ENCODE assay signal across 8 cellular contexts in the genomic region with DNA sequence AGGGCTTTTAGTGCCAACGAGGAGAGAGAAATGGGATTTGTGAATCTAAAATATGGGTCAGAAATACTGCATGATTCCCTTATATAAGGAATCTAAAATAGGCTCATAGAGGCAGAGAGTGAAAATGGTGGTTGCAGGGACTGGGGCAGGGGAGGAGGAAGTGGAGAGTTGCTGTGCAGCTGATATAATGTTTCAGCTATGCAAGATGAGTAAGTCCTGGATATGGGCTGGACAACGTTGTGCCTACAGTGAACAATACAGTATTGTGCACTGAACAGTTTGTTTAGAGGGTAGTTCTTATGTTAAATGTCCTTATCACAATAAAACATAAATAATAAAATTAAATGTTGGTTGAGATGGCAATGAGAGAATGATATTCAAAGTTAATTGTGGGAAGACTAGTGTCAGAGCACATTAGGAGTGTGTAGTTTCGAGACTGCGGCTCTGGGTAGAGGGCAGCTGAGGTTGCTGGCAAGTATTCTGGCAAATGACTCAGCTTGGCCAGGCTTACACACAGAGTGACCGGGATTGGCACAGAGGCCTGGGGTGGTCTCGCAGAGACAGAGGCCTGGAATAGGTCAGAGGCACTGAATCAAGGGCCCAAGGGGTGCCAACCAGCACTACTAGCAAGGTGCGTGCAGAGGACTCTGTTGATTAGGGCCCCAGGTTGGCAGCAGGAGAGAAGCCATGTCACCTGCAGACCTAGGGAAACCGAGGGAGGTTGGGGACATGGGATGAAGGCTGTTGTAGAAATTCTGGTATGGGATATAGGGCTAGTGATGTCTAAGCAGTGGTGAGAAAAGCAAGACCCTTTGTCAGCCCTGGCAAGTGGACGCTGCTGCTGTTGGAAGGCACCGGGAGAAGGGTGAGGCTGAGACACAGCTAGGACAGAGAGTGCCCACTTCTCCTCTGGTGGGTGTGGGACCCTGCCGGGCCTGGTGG. TPM values are rescaled to one million over a fixed set of nuclear protein-coding genes. Genes with fewer than 3 reads are reported as not detected.
A peak's percentile ranks its signal among the peaks of the same experiment; 100 is the strongest.
DNase-seq lines count a peak whose midpoint lies in the region; ATAC-seq and TF ChIP-seq lines count a peak whose summit lies in the region.

No MANE protein-coding gene starts in this region.

- peaks cover 72 to 95% of the 10 kb centered on the region in 2 donors for H3K36me3 Mint-ChIP-seq in CD14-positive monocyte
- peaks cover 5% of the 10 kb centered on the region for H3K36me3 Mint-ChIP-seq in osteocyte (ENCODE audit: unreplicated experiment)

- H3K79me2 ChIP-seq in OCI-LY3 (ENCODE audit: low read length) = no peaks in the 10 kb centered on the region

- H3K9ac ChIP-seq in OCI-LY3 (ENCODE audit: low read length) = peak overlapping the region; percentile 62

- no peak overlapping the region; the same call in 1 of the 2 replicates for H2AFZ ChIP-seq in OCI-LY3 (ENCODE audit: low read depth, low read length)

- peak overlapping the region; percentile 52 for H3K4me3 ChIP-seq in OCI-LY3 (ENCODE audit: low read length)
- no peak overlapping the region for H3K4me3 ChIP-seq in esophagus (ENCODE audit: low read depth in 1 of 2, low read length in 2 of 2)

- H4K20me1 ChIP-seq in OCI-LY3 (ENCODE audit: insufficient read depth, low read length) = no peaks in the 10 kb centered on the region

- intact Hi-C loops in CD14-positive monocyte (cut with micrococcal nuclease) = no loop called here

- H3K9me3 ChIP-seq in OCI-LY3 (ENCODE audit: insufficient read depth, low read length) (no peaks in the 10 kb centered on the region), esophagus (ENCODE audit: control insufficient read depth in 2 of 2, insufficient read depth in 1 of 2, low read depth in 1 of 2, low read length in 1 of 2) (no peaks in the 10 kb centered on the region)

- H3K27me3 ChIP-seq in OCI-LY3 (ENCODE audit: low read depth, low read length) (no peaks in the 10 kb centered on the region), esophagus (ENCODE audit: control insufficient read depth in 1 of 2, insufficient read depth in 2 of 2, low read length in 2 of 2) (no peaks in the 10 kb centered on the region)

- ATAC-seq in GM21786 (IDR thresholded peaks at IDR 0.05; ENCODE audit: unreplicated experiment) = peak; percentile 58

- H3K4me1 ChIP-seq in OCI-LY3 (ENCODE audit: low read length) (peaks cover 39% of the 10 kb centered on the region), esophagus (ENCODE audit: control insufficient read depth in 2 of 2, insufficient read depth in 2 of 2, low read length in 1 of 2) (peaks cover 29 to 39% of the 10 kb centered on the region in 2 donors)

- H3K27ac ChIP-seq in OCI-LY3 (ENCODE audit: low read length) (peak overlapping the region; percentile 77), esophagus (ENCODE audit: low read depth in 2 of 2, low read length in 1 of 2) (peak overlapping the region; percentile 76 to 78)

- H3K27me3 Mint-ChIP-seq in CD14-positive monocyte (ENCODE audit: low read depth in 3 of 3) = no peaks in the 10 kb centered on the region
- no peaks in the 10 kb centered on the region for H3K27me3 Mint-ChIP-seq in osteocyte (ENCODE audit: unreplicated experiment)

- H3K4me3 Mint-ChIP-seq in CD14-positive monocyte (no peak overlapping the region), osteocyte (ENCODE audit: unreplicated experiment) (no peak overlapping the region)

- DNase-seq in CD14-positive monocyte (ENCODE audit: low spot score) = peak; percentile 20
- no peak for DNase-seq in osteocyte (ENCODE audit: extremely low spot score, unreplicated experiment)
- no peak for DNase-seq in NK-92 treated with Interleukin-12 subunit alpha and Interleukin-12 subunit beta, amount 100 ng/mL, for 24 hours (lab: John Stamatoyannopoulos, UW)
- no peak for DNase-seq in stimulated activated CD4-positive, alpha-beta T cell treated with anti-CD3 and anti-CD28 coated beads, Interleukin-15, amount 100 ng/mL, for 24 hours
- no peak for DNase-seq in stimulated activated CD4-positive, alpha-beta T cell treated with anti-CD3 and anti-CD28 coated beads, Interleukin-12 subunit alpha, Interleukin-12 subunit beta, amount 100 ng/mL, for 4 hours

- peaks cover 17% of the 10 kb centered on the region for H3K4me1 Mint-ChIP-seq in CD14-positive monocyte
- peaks cover 72% of the 10 kb centered on the region for H3K4me1 Mint-ChIP-seq in osteocyte (ENCODE audit: unreplicated experiment)

- H3K9me3 Mint-ChIP-seq in CD14-positive monocyte = no peaks in the 10 kb centered on the region
- H3K9me3 Mint-ChIP-seq in osteocyte (ENCODE audit: unreplicated experiment) = no peaks in the 10 kb centered on the region

- H3K4me2 ChIP-seq in OCI-LY3 (ENCODE audit: low read length) = peak overlapping the region; percentile 77

- H3K36me3 ChIP-seq in OCI-LY3 (replicated peaks; ENCODE audit: low read depth, low read length) = no peaks in the 10 kb centered on the region
- H3K36me3 ChIP-seq in esophagus (ENCODE audit: control insufficient read depth in 2 of 2, insufficient read depth in 2 of 2, low read length in 1 of 2) = peaks cover 0 to 5% of the 10 kb centered on the region in 2 donors

- H3K27ac Mint-ChIP-seq in CD14-positive monocyte (peak overlapping the region in 5 of 7 donors; percentile 5 to 57 (median 30)), osteocyte (ENCODE audit: unreplicated experiment) (peak overlapping the region; percentile 97)

- TF ChIP-seq CTCF in CD14-positive monocyte (IDR thresholded peaks at IDR 0.05) = no peak
- no peak for TF ChIP-seq CTCF in OCI-LY3 (IDR thresholded peaks at IDR 0.05; ENCODE audit: low read depth, low read length)
- TF ChIP-seq CTCF in osteocyte (IDR thresholded peaks at IDR 0.05) = no peak

- 65 to 66% methylated on average over 11 of the region's 11 CpGs for WGBS in esophagus, 2 donors

RNA-seq across cellular contexts. Expression of gene DEPP1, which starts 2.8 kb away (rescaled TPM):
- polyA plus RNA-seq in CD14-positive monocyte (not detected), esophagus (10 to 100 TPM in 1 of 2 donors, 1 to 10 TPM in 1; 7.7 to 29.0 TPM)
- 10.3 and 10.4 TPM in 2 replicates for total RNA-seq in osteocyte

RNA-seq across cellular contexts. Expression of gene ZNF22, which starts 19.3 kb away (rescaled TPM):
- polyA plus RNA-seq in CD14-positive monocyte = 10 to 100 TPM; 10.4 to 14.6 TPM
- 1 to 10 TPM; 4.6 to 5.4 TPM for polyA plus RNA-seq in esophagus
- total RNA-seq in osteocyte = 22.9 and 23.4 TPM in 2 replicates

RNA-seq across cellular contexts. Expression of gene RASSF4, which starts 21.8 kb away (rescaled TPM):
- 100 to 1,000 TPM; 117 to 120 TPM for polyA plus RNA-seq in CD14-positive monocyte
- 1 to 10 TPM; 3.6 to 3.7 TPM for polyA plus RNA-seq in esophagus
- total RNA-seq in osteocyte = 11.7 and 11.8 TPM in 2 replicates

Comparison
In these comparisons a context has a peak if more than half of its experiments do, and no peak if none do; other contexts are left out.
1. RNA of gene DEPP1, which starts 2.8 kb away (polyA plus RNA-seq): 7.7 to 29.0 TPM in esophagus; not detected in CD14-positive monocyte; every median in the first group is over 4 times any median in the second.
2. RNA of gene RASSF4, which starts 21.8 kb away (polyA plus RNA-seq): 117 to 120 TPM in CD14-positive monocyte; 3.6 to 3.7 TPM in esophagus; every median in the first group is over 10 times any median in the second.